Comparison of ENCODE assay signal across 34 cellular contexts in genomic region chr16:51289336-51289735, GRCh38.
"Had no signal": no experiment of that assay in that cellular context is flagged by ENCODE, and none has a peak within 500 bp of the region (broad histone marks: within the 10 kb centered on the region; RNA-seq: fewer than 3 reads in every experiment).

No MANE protein-coding gene starts in this region.

- DNase-seq: activated B cell treated with CpG ODN at 0.5 μM for 24 hours; activated CD4-positive, alpha-beta T cell treated with anti-CD3 and anti-CD28 coated beads for 48 hours; activated CD4-positive, alpha-beta T cell treated with anti-CD3 and anti-CD28 coated beads, Interleukin-2, amount 50 U/mL, for 1 hour; activated CD4-positive, alpha-beta T cell treated with anti-CD3 and anti-CD28 coated beads, Interleukin-2, amount 50 U/mL, for 48 hours; activated CD8-positive, alpha-beta memory T cell treated with anti-CD3 and anti-CD28 coated beads for 24 hours; activated CD8-positive, alpha-beta T cell treated with anti-CD3 and anti-CD28 coated beads for 36 hours; activated effector memory CD4-positive, alpha-beta T cell treated with Interleukin-2 at 50 U/mL for 16 hours; activated gamma-delta T cell treated with Interleukin-2 at 50 U/mL for 16 hours; activated naive CD4-positive, alpha-beta T cell treated with anti-CD3 and anti-CD28 coated beads, Interleukin-2, amount 50 U/mL, for 16 hours; activated naive CD4-positive, alpha-beta T cell treated with Interleukin-2 at 50 U/mL for 16 hours; activated T-cell treated with anti-CD3 and anti-CD28 coated beads, Interleukin-2, amount 50 U/mL, for 4 hours; amniotic stem cell; anterior cingulate cortex; brain microvascular endothelial cell; dorsolateral prefrontal cortex; effector CD4-positive, alpha-beta T cell; effector memory CD8-positive, alpha-beta T cell; erythroblast; foreskin keratinocyte; gastrocnemius medialis; T-helper 1 cell; T-helper 17 cell; T1000; WERI-Rb-1 had no signal

- ATAC-seq: activated CD4-positive, CD25-positive, alpha-beta regulatory T cell treated with anti-CD3 and anti-CD28 coated beads, Interleukin-2, amount 50 U/mL, for 24 hours; activated CD8-positive, alpha-beta T cell treated with anti-CD3 and anti-CD28 coated beads for 36 hours; activated T-cell treated with anti-CD3 and anti-CD28 coated beads, Interleukin-2, amount 50 U/mL, for 4 hours; activated T-helper 17 cell treated with anti-CD3 and anti-CD28 coated beads, Interleukin-2, amount 50 U/mL, for 72 hours; effector memory CD8-positive, alpha-beta T cell; foreskin keratinocyte; gastrocnemius medialis; T-helper 17 cell had no signal

- H3K36me3 ChIP-seq: brain microvascular endothelial cell, esophagus muscularis mucosa, gastrocnemius medialis, WERI-Rb-1 had no signal

- H3K27me3 Mint-ChIP-seq: activated B cell treated with CpG ODN at 0.5 μM for 24 hours; activated CD8-positive, alpha-beta T cell treated with anti-CD3 and anti-CD28 coated beads for 36 hours; activated naive CD8-positive, alpha-beta T cell; activated T-helper 17 cell treated with anti-CD3 and anti-CD28 coated beads, Interleukin-2, amount 50 U/mL, for 72 hours; central memory CD8-positive, alpha-beta T cell; dendritic cell treated with granulocyte-macrophage colony-stimulating factor and Interleukin-4, amounts not matched to agents 40 ng/mL and 50 ng/mL, for 4 days; effector memory CD8-positive, alpha-beta T cell; T-helper 17 cell had no signal

- H3K4me1 ChIP-seq: esophagus muscularis mucosa, foreskin keratinocyte, gastrocnemius medialis had no signal

- H3K9me3 Mint-ChIP-seq: activated B cell treated with CpG ODN at 0.5 μM for 24 hours; activated CD8-positive, alpha-beta T cell treated with anti-CD3 and anti-CD28 coated beads for 36 hours; activated T-cell treated with anti-CD3 and anti-CD28 coated beads, Interleukin-2, amount 50 U/mL, for 4 hours; dendritic cell treated with granulocyte-macrophage colony-stimulating factor and Interleukin-4, amounts not matched to agents 40 ng/mL and 50 ng/mL, for 4 days; effector memory CD8-positive, alpha-beta T cell; T-helper 2 cell treated with Interferon-gamma antibody and Interleukin-4, amounts not matched to agents 5 μg/mL and 100 μg/mL, for 36 hours had no signal

- H3K27ac ChIP-seq: brain microvascular endothelial cell, coronary artery, dorsolateral prefrontal cortex, esophagus muscularis mucosa, foreskin keratinocyte, gastrocnemius medialis, WERI-Rb-1 had no signal

- FAIRE-seq: astrocyte, bronchial epithelial cell had no signal

- H3K4me1 Mint-ChIP-seq: activated B cell treated with CpG ODN at 0.5 μM for 24 hours; activated T-helper 17 cell treated with anti-CD3 and anti-CD28 coated beads, Interleukin-2, amount 50 U/mL, for 72 hours; central memory CD8-positive, alpha-beta T cell; T-helper 17 cell had no signal

- H3K4me3 Mint-ChIP-seq: activated B cell treated with CpG ODN at 0.5 μM for 24 hours; activated CD8-positive, alpha-beta T cell treated with anti-CD3 and anti-CD28 coated beads for 36 hours; activated naive CD8-positive, alpha-beta T cell; activated T-cell treated with anti-CD3 and anti-CD28 coated beads, Interleukin-2, amount 50 U/mL, for 4 hours; activated T-helper 17 cell treated with anti-CD3 and anti-CD28 coated beads, Interleukin-2, amount 50 U/mL, for 72 hours; central memory CD8-positive, alpha-beta T cell; dendritic cell treated with granulocyte-macrophage colony-stimulating factor and Interleukin-4, amounts not matched to agents 40 ng/mL and 50 ng/mL, for 4 days; effector memory CD8-positive, alpha-beta T cell; T-helper 17 cell; T-helper 2 cell treated with Interferon-gamma antibody and Interleukin-4, amounts not matched to agents 5 μg/mL and 100 μg/mL, for 36 hours had no signal

- H3K4me3 ChIP-seq: coronary artery, dorsolateral prefrontal cortex, esophagus muscularis mucosa, gastrocnemius medialis had no signal

- H3K27ac Mint-ChIP-seq: activated B cell treated with CpG ODN at 0.5 μM for 24 hours; activated CD8-positive, alpha-beta T cell treated with anti-CD3 and anti-CD28 coated beads for 36 hours; activated naive CD8-positive, alpha-beta T cell; activated T-helper 17 cell treated with anti-CD3 and anti-CD28 coated beads, Interleukin-2, amount 50 U/mL, for 72 hours; dendritic cell treated with granulocyte-macrophage colony-stimulating factor and Interleukin-4, amounts not matched to agents 40 ng/mL and 50 ng/mL, for 4 days; effector memory CD8-positive, alpha-beta T cell; T-helper 17 cell; T-helper 2 cell treated with Interferon-gamma antibody and Interleukin-4, amounts not matched to agents 5 μg/mL and 100 μg/mL, for 36 hours had no signal

- H3K9me3 ChIP-seq: esophagus muscularis mucosa, gastrocnemius medialis had no signal

- H3K27me3 ChIP-seq: brain microvascular endothelial cell, dorsolateral prefrontal cortex, foreskin keratinocyte, gastrocnemius medialis had no signal
